In the genomic region with DNA sequence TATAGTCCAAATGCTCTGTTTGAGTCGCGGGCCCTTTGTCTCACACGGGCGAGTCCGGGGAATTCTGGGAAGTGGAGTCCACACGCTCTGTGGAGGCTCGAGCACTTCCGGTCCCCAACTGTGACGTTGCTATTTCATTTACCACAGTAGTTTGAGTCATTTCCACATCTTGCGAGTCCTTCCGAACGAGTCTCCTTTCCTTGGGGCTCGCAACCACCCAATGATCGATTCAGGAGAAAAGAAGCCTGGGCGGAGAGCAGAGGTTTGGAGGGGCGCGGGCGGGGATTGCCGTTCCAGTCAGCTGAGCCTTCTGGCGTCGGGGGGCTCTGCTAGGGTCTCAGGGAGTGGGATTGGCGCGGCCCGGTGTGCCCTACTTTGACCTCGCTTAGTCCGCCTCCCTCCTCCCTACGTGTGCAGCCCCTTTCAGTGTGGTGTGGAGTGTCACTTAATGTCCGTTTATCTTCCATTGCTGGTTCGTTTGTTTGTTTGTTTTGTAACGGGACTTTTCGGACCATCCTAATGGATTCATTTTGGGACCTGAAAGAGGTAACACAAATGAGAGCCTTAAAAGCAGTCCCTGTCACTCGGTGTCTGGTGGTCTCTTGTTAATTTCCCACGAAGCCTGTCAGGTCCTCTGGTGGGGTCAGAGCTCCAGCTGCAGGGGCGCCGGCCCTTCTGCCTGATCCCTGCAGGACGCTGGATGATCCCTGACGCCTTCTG, we compare ENCODE assay signal across 8 cellular contexts. TPM values are rescaled to one million over a fixed set of nuclear protein-coding genes. Genes with fewer than 3 reads are reported as not detected.
DNase-seq lines count a peak whose midpoint lies in the region; ATAC-seq and TF ChIP-seq lines count a peak whose summit lies in the region.

ZNF222 (plus strand) TSS at position 163 of the 720 bp plus-strand sequence; CDS start at position 221, 58 bp downstream.

- H3K4me1 ChIP-seq in Peyer's patch (peaks cover 0 to 7% (median 0%) of the 10 kb centered on the region in 4 donors), fibroblast of lung (ENCODE audit: control insufficient read depth, extremely low read depth, insufficient read depth, low read length) (no peaks in the 10 kb centered on the region)
- peaks cover 5 to 9% of the 10 kb centered on the region in 2 donors for H3K4me1 ChIP-seq in naive thymus-derived CD4-positive, alpha-beta T cell (ENCODE audit: control insufficient read depth in 2 of 2, insufficient read depth in 2 of 2, low read length in 2 of 2)

- TF ChIP-seq CTCF in Peyer's patch (IDR thresholded peaks at IDR 0.05): no peak
- TF ChIP-seq CTCF in fibroblast of lung (conservative IDR thresholded peaks at IDR 0.05 in 1 of 2, IDR thresholded peaks at IDR 0.05 in 1 of 2; ENCODE audit: low read depth in 1 of 2, low read length in 2 of 2): no peak

- peak within 1 kb of the TSS; percentile 97 for H2AFZ ChIP-seq in fibroblast of lung (ENCODE audit: low read length)

- no peak for TF ChIP-seq POLR2A in Peyer's patch (IDR thresholded peaks at IDR 0.05)

- H3K27me3 Mint-ChIP-seq in naive thymus-derived CD4-positive, alpha-beta T cell: peaks cover 0 to 9% (median 3%) of the 10 kb centered on the region in 5 donors

- H3K27ac Mint-ChIP-seq in naive thymus-derived CD4-positive, alpha-beta T cell: peak within 1 kb of the TSS; percentile 84 to 98 (median 94)
- peak within 1 kb of the TSS; percentile 94 for H3K27ac Mint-ChIP-seq in stimulated activated effector memory CD8-positive, alpha-beta T cell treated with anti-CD3 and anti-CD28 coated beads, Interleukin-12 subunit alpha, Interleukin-12 subunit beta, amount 100 ng/mL, for 72 hours

- peak within 1 kb of the TSS; percentile 95 to 100 (median 98) for H3K4me3 Mint-ChIP-seq in naive thymus-derived CD4-positive, alpha-beta T cell
- H3K4me3 Mint-ChIP-seq in stimulated activated effector memory CD8-positive, alpha-beta T cell treated with anti-CD3 and anti-CD28 coated beads, Interleukin-12 subunit alpha, Interleukin-12 subunit beta, amount 100 ng/mL, for 72 hours: peak within 1 kb of the TSS; percentile 92

- peak within 1 kb of the TSS; percentile 80 for H3K9ac ChIP-seq in fibroblast of lung (ENCODE audit: insufficient read depth, low read length)

- peaks cover 0 to 39% (median 0%) of the 10 kb centered on the region in 3 donors for H3K36me3 ChIP-seq in Peyer's patch
- H3K36me3 ChIP-seq in fibroblast of lung (ENCODE audit: control insufficient read depth, insufficient read depth, low read length): peaks cover 5% of the 10 kb centered on the region
- H3K36me3 ChIP-seq in naive thymus-derived CD4-positive, alpha-beta T cell (ENCODE audit: control insufficient read depth in 2 of 3, insufficient read depth in 3 of 3, low read length in 3 of 3): peaks cover under 1 to 42% (median 24%) of the 10 kb centered on the region in 3 experiments

- H3K27ac ChIP-seq in Peyer's patch (peak within 1 kb of the TSS; percentile 13 to 53 (median 38)), fibroblast of lung (ENCODE audit: insufficient read depth, low read length) (peak within 1 kb of the TSS; percentile 91)
- H3K27ac ChIP-seq in naive thymus-derived CD4-positive, alpha-beta T cell (ENCODE audit: low read depth, low read length): peak within 1 kb of the TSS; percentile 71

- POLR2A ChIA-PET in naive thymus-derived CD4-positive, alpha-beta T cell (lab: Charles Lee): interaction anchor here (0.7 to 1.4 kb wide), 5 partner anchors 21 to 1129 kb away, joined by 3 to 5 read pairs (median 3); partner anchors contain the start of gene ZNF45

- H3K27me3 ChIP-seq in Peyer's patch (no peaks in the 10 kb centered on the region), fibroblast of lung (ENCODE audit: control insufficient read depth, insufficient read depth, low read length) (no peaks in the 10 kb centered on the region)
- no peaks in the 10 kb centered on the region for H3K27me3 ChIP-seq in naive thymus-derived CD4-positive, alpha-beta T cell (ENCODE audit: control insufficient read depth in 2 of 2, insufficient read depth in 2 of 2, low read length in 2 of 2)

- H3K9me3 ChIP-seq in Peyer's patch (peaks cover 0 to 27% (median 0%) of the 10 kb centered on the region in 4 donors), fibroblast of lung (ENCODE audit: control insufficient read depth, insufficient read depth, low read depth, low read length) (no peaks in the 10 kb centered on the region)
- peaks cover 4 to 28% (median 9%) of the 10 kb centered on the region in 3 experiments for H3K9me3 ChIP-seq in naive thymus-derived CD4-positive, alpha-beta T cell (ENCODE audit: control insufficient read depth in 2 of 3, low read length in 3 of 3)

- H3K9me3 Mint-ChIP-seq in naive thymus-derived CD4-positive, alpha-beta T cell: peaks cover 11 to 77% (median 48%) of the 10 kb centered on the region in 11 donors
- H3K9me3 Mint-ChIP-seq in stimulated activated effector memory CD8-positive, alpha-beta T cell treated with anti-CD3 and anti-CD28 coated beads, Interleukin-12 subunit alpha, Interleukin-12 subunit beta, amount 100 ng/mL, for 72 hours: peaks cover 29% of the 10 kb centered on the region

- intact Hi-C loops in naive thymus-derived CD4-positive, alpha-beta T cell (cut with micrococcal nuclease): loop anchor here (1.0 kb wide), 11 partner anchors 23 to 280 kb away; partner anchors contain the start of genes ZNF224 (in 2 of the 2), ZNF230 (in 2 of the 2), ZNF284 (in 2 of the 2) and ZNF45 (in 2 of the 2)

- CTCF ChIA-PET in naive thymus-derived CD4-positive, alpha-beta T cell (lab: Charles Lee): no interaction called here

- peaks cover 12 to 40% (median 31%) of the 10 kb centered on the region in 7 donors for H3K4me1 Mint-ChIP-seq in naive thymus-derived CD4-positive, alpha-beta T cell
- peaks cover 27% of the 10 kb centered on the region for H3K4me1 Mint-ChIP-seq in stimulated activated effector memory CD8-positive, alpha-beta T cell treated with anti-CD3 and anti-CD28 coated beads, Interleukin-12 subunit alpha, Interleukin-12 subunit beta, amount 100 ng/mL, for 72 hours

- no peaks in the 10 kb centered on the region for H4K20me1 ChIP-seq in fibroblast of lung (ENCODE audit: control insufficient read depth, extremely low read depth, insufficient read depth, low read length)

- ATAC-seq in GM21360 (IDR thresholded peaks at IDR 0.05; ENCODE audit: unreplicated experiment): peak; percentile 81
- peak; percentile 99 for ATAC-seq in naive thymus-derived CD4-positive, alpha-beta T cell
- peak; percentile 100 for ATAC-seq in stimulated activated effector memory CD8-positive, alpha-beta T cell treated with anti-CD3 and anti-CD28 coated beads, Interleukin-12 subunit alpha, Interleukin-12 subunit beta, amount 100 ng/mL, for 72 hours

- H3K79me2 ChIP-seq in fibroblast of lung (ENCODE audit: control insufficient read depth, insufficient read depth, low read length): no peaks in the 10 kb centered on the region

- H3K4me3 ChIP-seq in Peyer's patch (peak within 1 kb of the TSS; percentile 61 to 96 (median 72)), fibroblast of lung (replicated peaks in 1 of 4; ENCODE audit: control extremely low read depth in 1 of 4, insufficient read depth in 1 of 4, low read depth in 3 of 4, low read length in 4 of 4) (peak within 1 kb of the TSS; percentile 90 to 97 (median 92))
- peak within 1 kb of the TSS; percentile 76 for H3K4me3 ChIP-seq in naive thymus-derived CD4-positive, alpha-beta T cell (ENCODE audit: low read length)

- peak; percentile 73 for DNase-seq in COLO829 (ENCODE audit: low spot score)
- DNase-seq in HuH-7.5 (ENCODE audit: low spot score): peak; percentile 20
- peak; percentile 76 to 95 (median 87) for DNase-seq in Peyer's patch
- DNase-seq in activated T-helper 1 cell treated with Interleukin-2 at 50 U/mL for 16 hours (ENCODE audit: low read depth): peak; percentile 59
- peak; percentile 93 for DNase-seq in fibroblast of lung (ENCODE audit: low read depth in 2 of 2)
- DNase-seq in naive thymus-derived CD4-positive, alpha-beta T cell: peak; percentile 41 to 78 (median 66)
- DNase-seq in stimulated activated effector memory CD8-positive, alpha-beta T cell treated with anti-CD3 and anti-CD28 coated beads, Interleukin-12 subunit alpha, Interleukin-12 subunit beta, amount 100 ng/mL, for 72 hours (ENCODE audit: low spot score in 2 of 2): peak; percentile 38 to 79

- H3K36me3 Mint-ChIP-seq in naive thymus-derived CD4-positive, alpha-beta T cell: peaks cover 26 to 57% (median 51%) of the 10 kb centered on the region in 5 donors
- H3K36me3 Mint-ChIP-seq in stimulated activated effector memory CD8-positive, alpha-beta T cell treated with anti-CD3 and anti-CD28 coated beads, Interleukin-12 subunit alpha, Interleukin-12 subunit beta, amount 100 ng/mL, for 72 hours: peaks cover 28% of the 10 kb centered on the region

- H3K4me2 ChIP-seq in fibroblast of lung (ENCODE audit: extremely low read depth, insufficient read depth, low read length): peak within 1 kb of the TSS; percentile 89

RNA-seq across cellular contexts. Expression of gene ZNF222, which starts in this region (rescaled TPM):
- total RNA-seq in Peyer's patch: 10 to 100 TPM in 1 of 4 donors, 1 to 10 TPM in 2, not detected in 1; 3.0 to 10.7 (median 3.5) TPM
- 12.1 and 13.0 TPM in 2 replicates for total RNA-seq in fibroblast of lung
- polyA plus RNA-seq in fibroblast of lung: 4.3 and 6.0 TPM in 2 replicates
- polyA plus RNA-seq in fibroblast of lung (2012): 3.2 and 3.6 TPM in 2 replicates
- polyA minus RNA-seq in fibroblast of lung (ENCODE audit: low replicate concordance): 0.67 and 5.6 TPM in 2 replicates
- 10 to 100 TPM in 1 of 5 experiments, 1 to 10 TPM in 4; 2.9 to 10.1 (median 4.5) TPM for total RNA-seq in naive thymus-derived CD4-positive, alpha-beta T cell
- 1 to 10 TPM; 2.1 to 3.6 TPM for polyA plus RNA-seq in naive thymus-derived CD4-positive, alpha-beta T cell

Comparison
In these comparisons a context has a peak if more than half of its experiments do, and no peak if none do; other contexts are left out.
1. Peak in every context shown above with its lines: DNase-seq, ATAC-seq, H3K4me3 ChIP-seq and H3K27ac ChIP-seq.
2. DNase-seq: peak in every context shown above with its lines; median percentile 93 in fibroblast of lung; 87 in Peyer's patch; 73 in COLO829; 66 in naive thymus-derived CD4-positive, alpha-beta T cell; 59 in activated T-helper 1 cell treated with Interleukin-2 at 50 U/mL for 16 hours; 58 in stimulated activated effector memory CD8-positive, alpha-beta T cell treated with anti-CD3 and anti-CD28 coated beads, Interleukin-12 subunit alpha, Interleukin-12 subunit beta, amount 100 ng/mL, for 72 hours; 20 in HuH-7.5.
3. H3K27ac ChIP-seq: peak in every context shown above with its lines; median percentile 91 in fibroblast of lung; 71 in naive thymus-derived CD4-positive, alpha-beta T cell; 38 in Peyer's patch.